In the genomic region with DNA sequence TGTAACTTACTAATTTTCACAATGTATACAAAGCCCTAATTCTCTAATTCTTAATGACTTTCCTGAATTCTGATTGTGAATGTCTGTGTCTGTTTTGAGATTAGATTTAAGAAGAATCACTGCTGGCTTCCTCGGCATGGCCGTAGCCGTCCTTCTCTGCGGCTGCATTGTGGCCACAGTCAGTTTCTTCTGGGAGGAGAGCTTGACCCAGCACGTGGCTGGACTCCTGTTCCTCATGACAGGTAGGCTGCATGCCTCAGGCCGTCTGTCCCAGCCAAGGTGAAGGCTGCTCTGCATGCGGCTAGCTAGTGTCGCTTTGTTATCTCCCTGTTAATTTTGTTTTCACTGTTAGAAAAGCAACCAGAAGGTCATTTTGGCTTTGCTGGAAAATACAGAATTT, we compare ENCODE assay signal across 1 cellular context.
A peak's percentile ranks its signal among the peaks of the same experiment; 100 is the strongest.
TF ChIP-seq lines count a peak whose summit lies in the region.

No MANE protein-coding gene starts in this region.

TF ChIP-seq in HepG2, 621 proteins besides CTCF, POLR2A, EP300 and RAD21 (continued from another document):
- TF ChIP-seq, protein P1, sequence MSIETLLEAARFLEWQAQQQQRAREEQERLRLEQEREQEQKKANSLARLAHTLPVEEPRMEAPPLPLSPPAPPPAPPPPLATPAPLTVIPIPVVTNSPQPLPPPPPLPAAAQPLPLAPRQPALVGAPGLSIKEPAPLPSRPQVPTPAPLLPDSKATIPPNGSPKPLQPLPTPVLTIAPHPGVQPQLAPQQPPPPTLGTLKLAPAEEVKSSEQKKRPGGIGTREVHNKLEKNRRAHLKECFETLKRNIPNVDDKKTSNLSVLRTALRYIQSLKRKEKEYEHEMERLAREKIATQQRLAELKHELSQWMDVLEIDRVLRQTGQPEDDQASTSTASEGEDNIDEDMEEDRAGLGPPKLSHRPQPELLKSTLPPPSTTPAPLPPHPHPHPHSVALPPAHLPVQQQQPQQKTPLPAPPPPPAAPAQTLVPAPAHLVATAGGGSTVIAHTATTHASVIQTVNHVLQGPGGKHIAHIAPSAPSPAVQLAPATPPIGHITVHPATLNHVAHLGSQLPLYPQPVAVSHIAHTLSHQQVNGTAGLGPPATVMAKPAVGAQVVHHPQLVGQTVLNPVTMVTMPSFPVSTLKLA (IDR thresholded peaks at IDR 0.05) = peak; percentile 84
